In genomic region chr22:37095113-37095512, GRCh38 we compare ENCODE assay signal across 1 cellular context.
TF ChIP-seq lines count a peak whose summit lies in the region.

No MANE protein-coding gene starts in this region.

TF ChIP-seq in IMR-90, 13 proteins besides CTCF, POLR2A, EP300 and RAD21:
- TF ChIP-seq ELK1 (IDR thresholded peaks at IDR 0.05; ENCODE audit: borderline replicate concordance, low read depth, low read length) (no peak), CEBPB (IDR thresholded peaks at IDR 0.05; ENCODE audit: low read depth, low read length) (no peak), BHLHE40 (IDR thresholded peaks at IDR 0.05; ENCODE audit: low read depth, low read length) (no peak), MAFK (IDR thresholded peaks at IDR 0.05; ENCODE audit: low read depth, low read length) (no peak), RFX5 (IDR thresholded peaks at IDR 0.05; ENCODE audit: low read depth, low read length) (no peak), MAZ (IDR thresholded peaks at IDR 0.05; ENCODE audit: borderline replicate concordance, low read depth, low read length) (no peak), FOS (IDR thresholded peaks at IDR 0.05; ENCODE audit: low read depth, low read length) (no peak), USF2 (IDR thresholded peaks at IDR 0.05; ENCODE audit: low read depth, low read length) (no peak), SMC3 (IDR thresholded peaks at IDR 0.05; ENCODE audit: low read depth, low read length) (no peak), MXI1 (IDR thresholded peaks at IDR 0.05; ENCODE audit: borderline replicate concordance, low read depth, low read length) (no peak)
TF ChIP-seq in IMR-90: peak in this region for 0.
